In the genomic region with DNA sequence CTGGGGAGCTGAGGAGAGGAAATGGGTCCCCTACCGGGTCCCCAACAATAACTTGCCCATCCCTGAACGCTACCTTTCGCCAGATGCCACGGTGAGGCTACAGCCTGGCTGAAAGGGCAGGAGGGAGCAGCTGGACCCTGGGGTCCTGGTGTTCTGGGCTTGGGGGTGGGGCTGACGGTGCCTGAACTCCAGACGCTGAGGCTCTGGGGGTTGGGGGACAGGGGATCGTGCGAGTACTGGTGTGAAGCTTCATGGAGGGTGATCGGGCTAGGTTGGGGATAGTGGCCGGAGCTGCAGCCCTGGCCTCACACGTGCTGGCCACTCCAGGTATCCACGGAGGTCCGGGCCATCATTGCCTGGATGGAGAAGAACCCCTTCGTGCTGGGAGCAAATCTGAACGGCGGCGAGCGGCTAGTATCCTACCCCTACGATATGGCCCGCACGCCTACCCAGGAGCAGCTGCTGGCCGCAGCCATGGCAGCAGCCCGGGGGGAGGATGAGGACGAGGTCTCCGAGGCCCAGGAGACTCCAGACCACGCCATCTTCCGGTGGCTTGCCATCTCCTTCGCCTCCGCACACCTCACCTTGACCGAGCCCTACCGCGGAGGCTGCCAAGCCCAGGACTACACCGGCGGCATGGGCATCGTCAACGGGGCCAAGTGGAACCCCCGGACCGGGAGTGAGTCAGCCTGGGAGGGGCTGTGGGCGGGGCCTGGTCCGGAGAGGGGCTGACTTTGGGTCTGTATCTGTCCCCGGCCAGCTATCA, we compare ENCODE assay signal across 16 cellular contexts. TPM values are rescaled to one million over a fixed set of nuclear protein-coding genes. Genes with fewer than 3 reads are reported as not detected.
DNase-seq lines count a peak whose midpoint lies in the region; ATAC-seq, FAIRE-seq and TF ChIP-seq lines count a peak whose summit lies in the region.
"Had no signal": no experiment of that assay in that cellular context is flagged by ENCODE, and none has a peak within 500 bp of the region (broad histone marks: within the 10 kb centered on the region; RNA-seq: fewer than 3 reads in every experiment).

No MANE protein-coding gene starts in this region.

- no peak overlapping the region for H3K27ac ChIP-seq in foreskin keratinocyte
- H3K27ac ChIP-seq: ovary had no signal

- no peaks in the 10 kb centered on the region for H3K27me3 ChIP-seq in foreskin keratinocyte
- H3K27me3 ChIP-seq: MG63, ovary had no signal

- DNase-seq in stimulated activated CD4-positive, alpha-beta T cell treated with anti-CD3 and anti-CD28 coated beads, Interleukin-4, amount 100 ng/mL, for 1 hour, result peak; percentile 20
- DNase-seq in stimulated activated CD4-positive, alpha-beta T cell treated with anti-CD3 and anti-CD28 coated beads, Interleukin-2, amount 100 ng/mL, for 48 hours, result no peak
- peak; percentile 44 for DNase-seq in NCI-H1092 treated with DMSO at 0.1 percent for 48 hours (lab: John Stamatoyannopoulos, UW)
- DNase-seq in foreskin keratinocyte, result no peak
- DNase-seq in urothelium cell line (ENCODE audit: low spot score), result no peak
- no peak for DNase-seq in activated effector memory CD4-positive, alpha-beta T cell treated with Interleukin-2 at 50 U/mL for 16 hours
- no peak for DNase-seq in NCI-H446 (lab: John Stamatoyannopoulos, UW)
- no peak for DNase-seq in UCSD-AML1 (lab: John Stamatoyannopoulos, UW; ENCODE audit: unreplicated experiment)
- DNase-seq: activated CD4-positive, alpha-beta T cell treated with anti-CD3 and anti-CD28 coated beads for 48 hours; activated T-cell treated with anti-CD3 and anti-CD28 coated beads, Interleukin-2, amount 50 U/mL, for 4 hours; MG63; NCI-H446 treated with DMSO at 0.1 percent for 48 hours had no signal

- peak; percentile 14 for ATAC-seq in foreskin keratinocyte
- ATAC-seq: activated T-cell treated with anti-CD3 and anti-CD28 coated beads, Interleukin-2, amount 50 U/mL, for 4 hours had no signal

- no peak for TF ChIP-seq CTCF in foreskin keratinocyte (conservative IDR thresholded peaks at IDR 0.05)

- no peaks in the 10 kb centered on the region for H3K4me1 ChIP-seq in foreskin keratinocyte

- FAIRE-seq in urothelium cell line (lab: Jason Lieb, UNC), result peak; percentile 44
- FAIRE-seq: keratinocyte had no signal

RNA-seq across cellular contexts. Expression of a gene that starts 8.3 kb away (rescaled TPM):
- 7.3 and 11.6 TPM in 2 replicates for total RNA-seq in foreskin keratinocyte
- polyA plus RNA-seq in foreskin keratinocyte, result 7.9 and 15.5 TPM in 2 replicates

RNA-seq across cellular contexts. Expression of a gene that starts 10.9 kb away (rescaled TPM):
- 183 and 206 TPM in 2 replicates for total RNA-seq in foreskin keratinocyte
- polyA plus RNA-seq in foreskin keratinocyte, result 235 and 262 TPM in 2 replicates

RNA-seq across cellular contexts. Expression of a gene that starts 28.7 kb away (rescaled TPM):
- total RNA-seq in foreskin keratinocyte, result not detected in 2 replicates
- not detected in 2 replicates for polyA plus RNA-seq in foreskin keratinocyte
- total RNA-seq: mucosa of gallbladder had no signal

RNA-seq across cellular contexts. Expression of a gene that starts 30.1 kb away (rescaled TPM):
- total RNA-seq in foreskin keratinocyte, result 11.1 and 11.9 TPM in 2 replicates
- polyA plus RNA-seq in foreskin keratinocyte, result 9.6 and 9.8 TPM in 2 replicates

RNA-seq across cellular contexts. Expression of a gene that starts 47.0 kb away (rescaled TPM):
- total RNA-seq in foreskin keratinocyte, result 0.11 TPM in 1 of 2 replicates, not detected in the other
- 0.08 TPM in 1 of 2 replicates, not detected in the other for polyA plus RNA-seq in foreskin keratinocyte
- total RNA-seq: smooth muscle cell had no signal
- polyA plus RNA-seq: keratinocyte, smooth muscle cell had no signal

Comparison
In these comparisons a context has a peak if more than half of its experiments do, and no peak if none do; other contexts are left out.
1. DNase-seq: peak in stimulated activated CD4-positive, alpha-beta T cell treated with anti-CD3 and anti-CD28 coated beads, Interleukin-4, amount 100 ng/mL, for 1 hour (single experiment) and NCI-H1092 treated with DMSO at 0.1 percent for 48 hours (single experiment); none in stimulated activated CD4-positive, alpha-beta T cell treated with anti-CD3 and anti-CD28 coated beads, Interleukin-2, amount 100 ng/mL, for 48 hours (0 of 2), foreskin keratinocyte (0 of 2), urothelium cell line (single experiment), activated effector memory CD4-positive, alpha-beta T cell treated with Interleukin-2 at 50 U/mL for 16 hours (single experiment), NCI-H446 (0 of 2) and UCSD-AML1 (single experiment).